26 cellular contexts compared by ENCODE assay signal in genomic region chr12:104079024-104079423, GRCh38. TPM values are rescaled to one million over a fixed set of nuclear protein-coding genes. Genes with fewer than 3 reads are reported as not detected.
"Had no signal": no experiment of that assay in that cellular context is flagged by ENCODE, and none has a peak within 500 bp of the region (broad histone marks: within the 10 kb centered on the region; RNA-seq: fewer than 3 reads in every experiment).

No MANE protein-coding gene starts in this region.

- H3K9me3 ChIP-seq: colonic mucosa, esophagus squamous epithelium had no signal

- H3K4me3 ChIP-seq: body of pancreas, colonic mucosa, esophagus squamous epithelium had no signal

- DNase-seq: activated B cell treated with CpG ODN at 0.5 μM for 24 hours; activated CD4-positive, alpha-beta T cell treated with anti-CD3 and anti-CD28 coated beads for 48 hours; activated CD4-positive, alpha-beta T cell treated with anti-CD3 and anti-CD28 coated beads, Interleukin-2, amount 50 U/mL, for 1 hour; activated CD4-positive, alpha-beta T cell treated with anti-CD3 and anti-CD28 coated beads, Interleukin-2, amount 50 U/mL, for 48 hours; activated CD8-positive, alpha-beta memory T cell treated with anti-CD3 and anti-CD28 coated beads for 24 hours; activated CD8-positive, alpha-beta T cell treated with anti-CD3 and anti-CD28 coated beads for 36 hours; activated effector memory CD4-positive, alpha-beta T cell treated with Interleukin-2 at 50 U/mL for 16 hours; activated gamma-delta T cell treated with Interleukin-2 at 50 U/mL for 16 hours; activated naive CD4-positive, alpha-beta T cell treated with anti-CD3 and anti-CD28 coated beads, Interleukin-2, amount 50 U/mL, for 16 hours; activated naive CD4-positive, alpha-beta T cell treated with Interleukin-2 at 50 U/mL for 16 hours; activated T-cell treated with anti-CD3 and anti-CD28 coated beads, Interleukin-2, amount 50 U/mL, for 4 hours; amygdala; aorta; body of pancreas; central memory CD4-positive, alpha-beta T cell; cerebellar nuclear complex; colonic mucosa; effector CD8-positive, alpha-beta T cell; esophagus squamous epithelium; T-helper 1 cell; T-helper 17 cell; T1000; WERI-Rb-1 had no signal

- H3K4me1 ChIP-seq: colonic mucosa, esophagus squamous epithelium had no signal

- H3K36me3 ChIP-seq: colonic mucosa had no signal

- ATAC-seq: activated CD4-positive, CD25-positive, alpha-beta regulatory T cell treated with anti-CD3 and anti-CD28 coated beads, Interleukin-2, amount 50 U/mL, for 24 hours; activated CD8-positive, alpha-beta T cell treated with anti-CD3 and anti-CD28 coated beads for 36 hours; activated T-cell treated with anti-CD3 and anti-CD28 coated beads, Interleukin-2, amount 50 U/mL, for 4 hours; activated T-helper 17 cell treated with anti-CD3 and anti-CD28 coated beads, Interleukin-2, amount 50 U/mL, for 72 hours; body of pancreas; T-helper 17 cell had no signal

- H3K27me3 ChIP-seq: body of pancreas, colonic mucosa, esophagus squamous epithelium had no signal

- H3K27ac ChIP-seq: body of pancreas, colonic mucosa, epithelial cell of prostate, esophagus squamous epithelium, WERI-Rb-1 had no signal

RNA-seq across cellular contexts. Expression of gene GLT8D2, which starts 29.0 kb away (rescaled TPM):
- total RNA-seq: activated B cell treated with CpG ODN at 0.5 μM for 24 hours; activated CD8-positive, alpha-beta T cell treated with anti-CD3 and anti-CD28 coated beads for 36 hours; T-helper 17 cell had no signal
